Comparison of ENCODE assay signal across 18 cellular contexts in genomic region chr7:121261207-121261884, GRCh38.
DNase-seq lines count a peak whose midpoint lies in the region; ATAC-seq, FAIRE-seq and TF ChIP-seq lines count a peak whose summit lies in the region.
"Had no signal": no experiment of that assay in that cellular context is flagged by ENCODE, and none has a peak within 500 bp of the region (broad histone marks: within the 10 kb centered on the region; RNA-seq: fewer than 3 reads in every experiment).

No MANE protein-coding gene starts in this region.

- no peak overlapping the region for H3K27ac Mint-ChIP-seq in natural killer cell treated with Interleukin-12 subunit alpha and Interleukin-12 subunit beta and Interleukin-15 and Interleukin-18, amount 100 ng/mL, for 72 hours
- H3K27ac Mint-ChIP-seq: CD4-positive, alpha-beta memory T cell had no signal

- ATAC-seq in left colon (peak; percentile 70), gastrocnemius medialis (no peak), HG03439 (IDR thresholded peaks at IDR 0.05; ENCODE audit: unreplicated experiment) (no peak)
- no peak for ATAC-seq in natural killer cell treated with Interleukin-12 subunit alpha and Interleukin-12 subunit beta and Interleukin-15 and Interleukin-18, amount 100 ng/mL, for 72 hours
- ATAC-seq: HCT116 had no signal

- peak overlapping the region; percentile 15 to 51 (median 45) for H3K27ac ChIP-seq in gastrocnemius medialis
- H3K27ac ChIP-seq: GM23248 had no signal

- peaks cover 0 to 13% of the 10 kb centered on the region in 2 donors for H3K36me3 ChIP-seq in gastrocnemius medialis

- TF ChIP-seq CTCF in gastrocnemius medialis (IDR thresholded peaks at IDR 0.05 in 4 of 5, conservative IDR thresholded peaks at IDR 0.05 in 1 of 5), result no peak

- H3K27me3 ChIP-seq in gastrocnemius medialis, result no peaks in the 10 kb centered on the region

- no peaks in the 10 kb centered on the region for H3K4me1 Mint-ChIP-seq in natural killer cell treated with Interleukin-12 subunit alpha and Interleukin-12 subunit beta and Interleukin-15 and Interleukin-18, amount 100 ng/mL, for 72 hours (ENCODE audit: low read depth in 2 of 2)
- H3K4me1 Mint-ChIP-seq: CD4-positive, alpha-beta memory T cell had no signal

- intact Hi-C loops in left colon (cut with DNase I, micrococcal nuclease) (no loop called here), gastrocnemius medialis (cut with DNase I; ENCODE audit: low total_unique reads) (no loop called here)

- DNase-seq in RCC 7860 (ENCODE audit: low spot score), result no peak
- no peak for DNase-seq in left colon
- DNase-seq in gastrocnemius medialis, result no peak
- no peak for DNase-seq in natural killer cell treated with Interleukin-12 subunit alpha and Interleukin-12 subunit beta and Interleukin-15 and Interleukin-18, amount 100 ng/mL, for 72 hours (ENCODE audit: low spot score)
- DNase-seq in DMS153 treated with DMSO at 0.1 percent for 48 hours (lab: John Stamatoyannopoulos, UW; ENCODE audit: unreplicated experiment), result no peak
- no peak for DNase-seq in hypothalamus (lab: John Stamatoyannopoulos, UW)
- DNase-seq: C1 segment of cervical spinal cord; Calu3; CD4-positive, alpha-beta memory T cell; COR-L47; DND-41; GM23248; H7 had no signal

- peaks cover 6% of the 10 kb centered on the region for H3K9me3 Mint-ChIP-seq in natural killer cell treated with Interleukin-12 subunit alpha and Interleukin-12 subunit beta and Interleukin-15 and Interleukin-18, amount 100 ng/mL, for 72 hours

- in situ Hi-C loops in gastrocnemius medialis (cut with MboI; ENCODE audit: low sequenced_read_pairs in 4 of 4), result no loop called here

- no peaks in the 10 kb centered on the region for H3K36me3 Mint-ChIP-seq in natural killer cell treated with Interleukin-12 subunit alpha and Interleukin-12 subunit beta and Interleukin-15 and Interleukin-18, amount 100 ng/mL, for 72 hours
- H3K36me3 Mint-ChIP-seq: CD4-positive, alpha-beta memory T cell had no signal

- H3K4me1 ChIP-seq in gastrocnemius medialis, result peaks cover 0 to 4% of the 10 kb centered on the region in 2 donors

- no peak overlapping the region for H3K4me3 ChIP-seq in gastrocnemius medialis
- H3K4me3 ChIP-seq: GM23248 had no signal

- no peaks in the 10 kb centered on the region for H3K9me3 ChIP-seq in gastrocnemius medialis

- H3K27me3 Mint-ChIP-seq in natural killer cell treated with Interleukin-12 subunit alpha and Interleukin-12 subunit beta and Interleukin-15 and Interleukin-18, amount 100 ng/mL, for 72 hours, result peaks cover 5 to 22% of the 10 kb centered on the region in 2 donors
- H3K27me3 Mint-ChIP-seq: CD4-positive, alpha-beta memory T cell had no signal

- peak; percentile 15 for FAIRE-seq in RCC 7860 (lab: Jason Lieb, UNC)
- FAIRE-seq: G401.6, GM12892, H1 had no signal

- TF ChIP-seq POLR2A in gastrocnemius medialis (IDR thresholded peaks at IDR 0.05), result no peak

- H3K4me3 Mint-ChIP-seq in natural killer cell treated with Interleukin-12 subunit alpha and Interleukin-12 subunit beta and Interleukin-15 and Interleukin-18, amount 100 ng/mL, for 72 hours, result no peak overlapping the region
- H3K4me3 Mint-ChIP-seq: CD4-positive, alpha-beta memory T cell had no signal
